ENCODE assay signal across 11 cellular contexts in genomic region chr11:125088576-125089455, GRCh38.
"Had no signal": no experiment of that assay in that cellular context is flagged by ENCODE, and none has a peak within 500 bp of the region (broad histone marks: within the 10 kb centered on the region; RNA-seq: fewer than 3 reads in every experiment).

No MANE protein-coding gene starts in this region.

- H3K36me3 ChIP-seq: brain microvascular endothelial cell, thyroid gland had no signal

- H3K27ac ChIP-seq: brain microvascular endothelial cell, foreskin keratinocyte, thyroid gland had no signal

- ATAC-seq: foreskin keratinocyte; left colon; mucosa of descending colon; naive thymus-derived CD8-positive, alpha-beta T cell had no signal

- H3K9me3 ChIP-seq: mucosa of descending colon, thyroid gland had no signal

- DNase-seq: activated CD4-positive, alpha-beta memory T cell treated with anti-CD3 and anti-CD28 coated beads for 36 hours; activated gamma-delta T cell; activated T-cell treated with anti-CD3 and anti-CD28 coated beads, Interleukin-2, amount 50 U/mL, for 48 hours; brain microvascular endothelial cell; foreskin keratinocyte; head of caudate nucleus; left colon; mucosa of descending colon; naive thymus-derived CD8-positive, alpha-beta T cell; thyroid gland had no signal

- H3K4me3 ChIP-seq: mucosa of descending colon, thyroid gland had no signal

- H3K27me3 ChIP-seq: brain microvascular endothelial cell, foreskin keratinocyte, thyroid gland had no signal

- FAIRE-seq: urothelium cell line had no signal
